1 cellular context compared by ENCODE assay signal in genomic region chr4:57187241-57187640, GRCh38.
TF ChIP-seq lines count a peak whose summit lies in the region.

No MANE protein-coding gene starts in this region.

TF ChIP-seq in WTC11, 78 proteins besides CTCF, POLR2A, EP300 and RAD21 (continued from another document):
- no peak for TF ChIP-seq ARID4B (CRISPR knock-in tag; IDR thresholded peaks at IDR 0.05; ENCODE audit: borderline replicate concordance)
